ENCODE assay signal across 12 cellular contexts in genomic region chr1:189619682-189620332, GRCh38.
A peak's percentile ranks its signal among the peaks of the same experiment; 100 is the strongest.
DNase-seq lines count a peak whose midpoint lies in the region; ATAC-seq, FAIRE-seq and TF ChIP-seq lines count a peak whose summit lies in the region.
"Had no signal": no experiment of that assay in that cellular context is flagged by ENCODE, and none has a peak within 500 bp of the region (broad histone marks: within the 10 kb centered on the region; RNA-seq: fewer than 3 reads in every experiment).

No MANE protein-coding gene starts in this region.

- TF ChIP-seq POLR2A in A549 (IDR thresholded peaks at IDR 0.05; ENCODE audit: low read length) (no peak), testis (IDR thresholded peaks at IDR 0.05) (no peak)

- CTCF ChIA-PET in A549 (lab: Yijun Ruan, JAX), result interaction anchor here (1.0 kb wide), 1 partner anchor 42 kb away, joined by 3 read pairs; no protein-coding TSS in a partner anchor

- H3K9me3 ChIP-seq in A549, result no peaks in the 10 kb centered on the region
- H3K9me3 ChIP-seq in testis, result no peaks in the 10 kb centered on the region
- H3K9me3 ChIP-seq: esophagus squamous epithelium had no signal

- intact Hi-C loops in testis (cut with DNase I; ENCODE audit: low total_unique reads), result no loop called here

- FAIRE-seq in A549 (lab: Jason Lieb, UNC), result peak; percentile 84

- TF ChIP-seq RAD21 in A549 (conservative IDR thresholded peaks at IDR 0.05 in 1 of 2, IDR thresholded peaks at IDR 0.05 in 1 of 2), result peak; percentile 76 to 81

- TF ChIP-seq EP300 in A549 (IDR thresholded peaks at IDR 0.05), result no peak

- peak overlapping the region; percentile 58 to 65; a peak in 5 of 6 replicates for H3K27ac ChIP-seq in A549
- no peak overlapping the region for H3K27ac ChIP-seq in testis
- H3K27ac ChIP-seq: esophagus squamous epithelium, WERI-Rb-1 had no signal

- DNase-seq in A549 (ENCODE audit: low read depth in 1 of 2, low spot score in 1 of 2) (peak; percentile 48 to 89), HFF-Myc (ENCODE audit: extremely low read depth, low read depth) (peak; percentile 2), RPMI7951 (ENCODE audit: low read depth) (peak; percentile 54), fibroblast of peridontal ligament (ENCODE audit: extremely low read depth) (peak; percentile 87), NOMO-1 treated with dmso at 0.1 percent for 144 hours (lab: John Stamatoyannopoulos, UW; ENCODE audit: unreplicated experiment) (no peak), NAMALWA (ENCODE audit: low spot score) (no peak), testis (no peak)
- DNase-seq: esophagus squamous epithelium, midbrain, NCI-H82, WERI-Rb-1 had no signal

- ATAC-seq in A549, result peak; percentile 86 to 91
- no peak for ATAC-seq in HG03571 (IDR thresholded peaks at IDR 0.05; ENCODE audit: unreplicated experiment)

- TF ChIP-seq CTCF in A549 (IDR thresholded peaks at IDR 0.05) (peak; percentile 55), HFF-Myc (IDR thresholded peaks at IDR 0.05; ENCODE audit: low read depth, low read length, missing control alignments) (no peak), testis (IDR thresholded peaks at IDR 0.05) (no peak)

- no peak overlapping the region for H3K4me3 ChIP-seq in A549
- H3K4me3 ChIP-seq in HFF-Myc (replicated peaks; ENCODE audit: low read depth, low read length), result no peak overlapping the region
- H3K4me3 ChIP-seq in testis, result no peak overlapping the region
- H3K4me3 ChIP-seq: esophagus squamous epithelium had no signal

- H3K4me1 ChIP-seq in A549, result peaks cover 35% of the 10 kb centered on the region
- H3K4me1 ChIP-seq in testis, result no peaks in the 10 kb centered on the region
- H3K4me1 ChIP-seq: esophagus squamous epithelium had no signal

- H3K4me2 ChIP-seq in A549, result peak overlapping the region; percentile 53

- H3K36me3 ChIP-seq in testis (ENCODE audit: low read depth, missing control alignments), result no peaks in the 10 kb centered on the region
- H3K36me3 ChIP-seq: esophagus squamous epithelium, WERI-Rb-1 had no signal

- POLR2A ChIA-PET in A549 (lab: Yijun Ruan, JAX), result interaction anchor here (0.5 kb wide), 1 partner anchor 1468 kb away, joined by 3 read pairs; no protein-coding TSS in a partner anchor

- 5% methylated on average over 3 of the region's 3 CpGs for WGBS in A549 (ENCODE audit: missing lambda C conversion rate)
- WGBS in testis, 2 donors, result 68 to 71% methylated on average over 3 of the region's 3 CpGs

- no peaks in the 10 kb centered on the region for H3K27me3 ChIP-seq in testis
- H3K27me3 ChIP-seq: esophagus squamous epithelium had no signal

TF ChIP-seq in A549, 52 proteins besides CTCF, POLR2A, EP300 and RAD21:
- TF ChIP-seq SMC3 (IDR thresholded peaks at IDR 0.05) (peak; percentile 75), GATA3 (IDR thresholded peaks at IDR 0.05; ENCODE audit: borderline replicate concordance) (peak; percentile 55; the same call in 1 of the 2 replicates), FOSL2 (IDR thresholded peaks at IDR 0.05) (peak; percentile 86), FOSL2 (CRISPR knock-in tag; IDR thresholded peaks at IDR 0.05) (peak; percentile 97), TFCP2L1 (CRISPR knock-in tag; IDR thresholded peaks at IDR 0.05) (no peak), JUNB (IDR thresholded peaks at IDR 0.05) (peak; percentile 86), ZFP36 (IDR thresholded peaks at IDR 0.05; ENCODE audit: borderline replicate concordance, partially characterized antibody) (no peak), CEBPB (IDR thresholded peaks at IDR 0.05) (peak in 1 of 2 experiments; percentile 35; a peak in 1 of 4 replicates), KDM5A (IDR thresholded peaks at IDR 0.05) (no peak)
- TF ChIP-seq, protein P1, sequence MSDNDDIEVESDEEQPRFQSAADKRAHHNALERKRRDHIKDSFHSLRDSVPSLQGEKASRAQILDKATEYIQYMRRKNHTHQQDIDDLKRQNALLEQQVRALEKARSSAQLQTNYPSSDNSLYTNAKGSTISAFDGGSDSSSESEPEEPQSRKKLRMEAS (IDR thresholded peaks at IDR 0.05), result peak; percentile 52; the same call in 1 of the 2 replicates
TF ChIP-seq in A549: peak in this region for 6.

Comparison
In these comparisons a context has a peak if more than half of its experiments do, and no peak if none do; other contexts are left out.
1. DNase-seq: peak in A549 (2 of 2), HFF-Myc (single experiment), RPMI7951 (single experiment) and fibroblast of peridontal ligament (single experiment); none in NOMO-1 treated with dmso at 0.1 percent for 144 hours (single experiment), NAMALWA (single experiment) and testis (single experiment).
2. H3K27ac ChIP-seq: peak in A549 (2 of 2); none in testis (0 of 2).